In the genomic region with DNA sequence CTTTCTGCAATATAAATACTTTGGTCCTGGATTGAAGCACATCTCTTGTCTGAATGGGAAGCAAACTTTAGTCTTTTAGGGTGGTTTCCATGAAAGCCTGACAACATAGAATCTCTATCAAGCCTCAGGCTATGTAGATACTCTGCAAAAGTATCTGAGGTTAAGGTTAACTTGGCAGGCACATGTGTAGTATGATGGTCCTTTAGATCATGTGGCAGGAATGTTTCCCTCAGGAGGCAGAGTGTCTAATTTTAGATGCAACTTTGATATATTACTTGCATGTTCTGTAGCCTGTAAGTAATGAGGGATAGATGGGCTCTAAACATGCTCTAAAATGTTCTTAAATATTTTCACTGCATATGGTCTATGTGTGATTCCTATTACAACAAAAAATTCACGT, we compare ENCODE assay signal across 15 cellular contexts. TPM values are rescaled to one million over a fixed set of nuclear protein-coding genes. Genes with fewer than 3 reads are reported as not detected.
A peak's percentile ranks its signal among the peaks of the same experiment; 100 is the strongest.
DNase-seq lines count a peak whose midpoint lies in the region; TF ChIP-seq lines count a peak whose summit lies in the region.
"Had no signal": no experiment of that assay in that cellular context is flagged by ENCODE, and none has a peak within 500 bp of the region (broad histone marks: within the 10 kb centered on the region; RNA-seq: fewer than 3 reads in every experiment).

No MANE protein-coding gene starts in this region.

- no peak for TF ChIP-seq POLR2A in NB4 (IDR thresholded peaks at IDR 0.05; ENCODE audit: extremely low read depth, insufficient read length)

- H3K27ac ChIP-seq in BLaER1 treated with 17β-estradiol and CSF1 and Interleukin-3, amounts not matched to agents 10 nM and 100 nM: peak overlapping the region in 6 of 11 experiments; percentile 38 to 82 (median 78); a peak in 8 of 22 replicates
- H3K27ac ChIP-seq in neutrophil (peak overlapping the region; percentile 79), smooth muscle cell (ENCODE audit: low read depth) (no peak overlapping the region)
- H3K27ac ChIP-seq: C4-2B, PC-9 had no signal

- no peak overlapping the region for H2AFZ ChIP-seq in smooth muscle cell (ENCODE audit: low read depth)
- H2AFZ ChIP-seq: PC-9 had no signal

- WGBS in smooth muscle cell (ENCODE audit: low lambda C conversion rate): 76% methylated on average over 1 of the region's 1 CpG

- DNase-seq in EL (peak; percentile 25), NB4 (ENCODE audit: low read depth) (no peak), HuH-7.5 (ENCODE audit: low spot score) (no peak), smooth muscle cell (lab: John Stamatoyannopoulos, UW; ENCODE audit: unreplicated experiment) (no peak), NCI-H2171 (lab: John Stamatoyannopoulos, UW) (no peak)
- DNase-seq: DMS79 treated with DMSO at 0.1 percent for 48 hours, GDM1, NCI-H1417, NCI-H187 treated with DMSO at 0.1 percent for 48 hours, NCI-H345, NCI-H524 treated with DMSO at 0.1 percent for 48 hours, PC-9 had no signal

- peaks cover 0 to 98% (median 91%) of the 10 kb centered on the region in 11 experiments; a peak in 19 of 22 replicates for H3K36me3 ChIP-seq in BLaER1 treated with 17β-estradiol and CSF1 and Interleukin-3, amounts not matched to agents 10 nM and 100 nM
- H3K36me3 ChIP-seq in neutrophil: no peaks in the 10 kb centered on the region
- no peaks in the 10 kb centered on the region for H3K36me3 ChIP-seq in smooth muscle cell (ENCODE audit: low read depth)

- H4K20me1 ChIP-seq in BLaER1 treated with 17β-estradiol and CSF1 and Interleukin-3, amounts not matched to agents 10 nM and 100 nM: peaks cover 0 to 94% (median 30%) of the 10 kb centered on the region in 11 experiments; a peak in 12 of 22 replicates
- no peaks in the 10 kb centered on the region for H4K20me1 ChIP-seq in smooth muscle cell (ENCODE audit: low read depth)

- no peaks in the 10 kb centered on the region for H3K79me2 ChIP-seq in smooth muscle cell (ENCODE audit: low read depth)

- H3K27me3 ChIP-seq in BLaER1 treated with 17β-estradiol and CSF1 and Interleukin-3, amounts not matched to agents 10 nM and 100 nM: no peaks in the 10 kb centered on the region
- H3K27me3 ChIP-seq in neutrophil: no peaks in the 10 kb centered on the region
- peaks cover 54% of the 10 kb centered on the region for H3K27me3 ChIP-seq in smooth muscle cell (ENCODE audit: low read depth)

- peak overlapping the region in 3 of 11 experiments; percentile 14 to 37 (median 18); a peak in 1 of 22 replicates for H3K9ac ChIP-seq in BLaER1 treated with 17β-estradiol and CSF1 and Interleukin-3, amounts not matched to agents 10 nM and 100 nM
- no peak overlapping the region for H3K9ac ChIP-seq in smooth muscle cell (ENCODE audit: low read depth)

- H3K9me3 ChIP-seq in BLaER1 treated with 17β-estradiol and CSF1 and Interleukin-3, amounts not matched to agents 10 nM and 100 nM (replicated peaks in 1 of 11): no peaks in the 10 kb centered on the region; a peak in 1 of 22 replicates
- H3K9me3 ChIP-seq in neutrophil (no peaks in the 10 kb centered on the region), smooth muscle cell (replicated peaks; ENCODE audit: low read depth) (no peaks in the 10 kb centered on the region)

- no peak overlapping the region for H3K4me3 ChIP-seq in BLaER1 treated with 17β-estradiol and CSF1 and Interleukin-3, amounts not matched to agents 10 nM and 100 nM
- H3K4me3 ChIP-seq in NB4 (ENCODE audit: low read depth, low read length): peak overlapping the region; percentile 18
- H3K4me3 ChIP-seq in neutrophil (ENCODE audit: low read depth in 1 of 2, low read length in 1 of 2): no peak overlapping the region
- H3K4me3 ChIP-seq in smooth muscle cell: no peak overlapping the region
- H3K4me3 ChIP-seq: PC-9 had no signal

- no peak for TF ChIP-seq CTCF in NB4 (IDR thresholded peaks at IDR 0.05; ENCODE audit: low read depth, low read length)
- TF ChIP-seq CTCF in neutrophil (IDR thresholded peaks at IDR 0.05): no peak
- no peak for TF ChIP-seq CTCF in smooth muscle cell (IDR thresholded peaks at IDR 0.05; ENCODE audit: borderline replicate concordance, insufficient read depth, poor library complexity, severe bottlenecking)

- no peaks in the 10 kb centered on the region for H3F3A ChIP-seq in smooth muscle cell (ENCODE audit: low read depth)

- peaks cover 53 to 97% (median 83%) of the 10 kb centered on the region in 10 experiments for H3K4me1 ChIP-seq in BLaER1 treated with 17β-estradiol and CSF1 and Interleukin-3, amounts not matched to agents 10 nM and 100 nM
- H3K4me1 ChIP-seq in neutrophil (ENCODE audit: control insufficient read depth in 1 of 2, insufficient read depth in 1 of 2, low read depth in 1 of 2, low read length in 1 of 2): peaks cover 80% of the 10 kb centered on the region in 2 experiments
- H3K4me1 ChIP-seq in smooth muscle cell (ENCODE audit: low read depth): no peaks in the 10 kb centered on the region

- peak overlapping the region; percentile 2 to 79 (median 66); a peak in 21 of 22 replicates for H3K4me2 ChIP-seq in BLaER1 treated with 17β-estradiol and CSF1 and Interleukin-3, amounts not matched to agents 10 nM and 100 nM
- H3K4me2 ChIP-seq in smooth muscle cell: no peak overlapping the region
- H3K4me2 ChIP-seq: PC-9 had no signal

RNA-seq across cellular contexts. Expression of gene MYB, which starts 8.2 kb away (rescaled TPM):
- 1.2 TPM in 1 of 2 replicates, not detected in the other for total RNA-seq in smooth muscle cell
- 0.06 and 0.25 TPM in 2 replicates for polyA plus RNA-seq in smooth muscle cell
